11 cellular contexts compared by ENCODE assay signal in the genomic region with DNA sequence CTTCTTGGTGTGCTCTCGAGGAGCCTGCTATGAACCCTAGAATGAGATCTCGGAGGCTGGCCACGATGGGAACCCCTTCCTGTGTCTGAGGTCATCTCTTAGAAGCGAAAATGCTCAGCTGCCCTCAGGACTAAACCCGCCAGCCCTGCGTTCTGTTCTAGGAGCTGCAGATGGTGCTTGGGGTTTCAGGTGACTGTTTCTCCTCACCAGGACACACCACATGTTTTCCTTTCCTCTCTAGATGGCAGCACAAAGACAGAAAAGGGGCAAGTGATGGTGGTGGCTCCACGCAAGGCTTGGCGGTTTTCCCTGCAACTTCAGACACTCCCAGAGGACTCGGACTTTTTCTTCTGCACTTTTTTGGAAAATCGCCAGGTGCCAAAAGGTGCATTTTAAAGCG.
DNase-seq lines count a peak whose midpoint lies in the region; ATAC-seq and TF ChIP-seq lines count a peak whose summit lies in the region.
"Had no signal": no experiment of that assay in that cellular context is flagged by ENCODE, and none has a peak within 500 bp of the region (broad histone marks: within the 10 kb centered on the region; RNA-seq: fewer than 3 reads in every experiment).

No MANE protein-coding gene starts in this region.

- H3K4me3 ChIP-seq in H7 (ENCODE audit: insufficient read depth, low read depth, low read length): no peak overlapping the region
- H3K4me3 ChIP-seq in mucosa of descending colon: no peak overlapping the region
- no peak overlapping the region for H3K4me3 ChIP-seq in left lung

- H3K4me1 Mint-ChIP-seq in brain: peaks cover 5% of the 10 kb centered on the region

- no peaks in the 10 kb centered on the region for H3K9me3 ChIP-seq in mucosa of descending colon
- H3K9me3 ChIP-seq in left lung: no peaks in the 10 kb centered on the region

- no peaks in the 10 kb centered on the region for H3K9me3 Mint-ChIP-seq in brain

- no peaks in the 10 kb centered on the region for H3K27me3 Mint-ChIP-seq in brain

- H3K27ac Mint-ChIP-seq in brain: peak overlapping the region in 2 of 5 experiments; percentile 21 to 24

- TF ChIP-seq CTCF in brain (conservative IDR thresholded peaks at IDR 0.05): peak; percentile 26 to 40
- no peak for TF ChIP-seq CTCF in mucosa of descending colon (IDR thresholded peaks at IDR 0.05)
- no peak for TF ChIP-seq CTCF in left lung (IDR thresholded peaks at IDR 0.05)

- no peaks in the 10 kb centered on the region for H3K27me3 ChIP-seq in H7 (ENCODE audit: control insufficient read depth, insufficient read depth, low read length)
- no peaks in the 10 kb centered on the region for H3K27me3 ChIP-seq in left lung

- H3K4me1 ChIP-seq in mucosa of descending colon (ENCODE audit: low read depth) (no peaks in the 10 kb centered on the region), left lung (no peaks in the 10 kb centered on the region)

- intact Hi-C loops in mucosa of descending colon (cut with DNase I, micrococcal nuclease) (no loop called here), left lung (cut with DNase I) (no loop called here)

- H3K4me3 Mint-ChIP-seq in brain: no peak overlapping the region

- no peaks in the 10 kb centered on the region; the same call in 1 of the 2 replicates for H3K36me3 ChIP-seq in H7 (replicated peaks; ENCODE audit: control insufficient read depth, insufficient read depth, low read length)
- H3K36me3 ChIP-seq in mucosa of descending colon (ENCODE audit: low read depth): no peaks in the 10 kb centered on the region
- peaks cover 0 to 30% of the 10 kb centered on the region in 2 donors for H3K36me3 ChIP-seq in left lung

- peaks cover 15% of the 10 kb centered on the region for H3K36me3 Mint-ChIP-seq in brain

- ATAC-seq in mucosa of descending colon (peak; percentile 46), left lung (no peak), HG03280 (IDR thresholded peaks at IDR 0.05; ENCODE audit: unreplicated experiment) (no peak)

- peak; percentile 62 for DNase-seq in H7
- DNase-seq in NCI-H2227 (lab: John Stamatoyannopoulos, UW; ENCODE audit: unreplicated experiment): peak; percentile 7
- DNase-seq in mucosa of descending colon: peak in 1 of 3 donors; percentile 27
- DNase-seq in left lung: no peak
- no peak for DNase-seq in Kasumi-1 (lab: John Stamatoyannopoulos, UW)
- DNase-seq in KG1 (lab: John Stamatoyannopoulos, UW): no peak
- DNase-seq: amygdala; HCEC 1CT; stimulated activated CD8-positive, alpha-beta memory T cell treated with anti-CD3 and anti-CD28 coated beads, Interleukin-4, amount 100 ng/mL, for 48 hours had no signal

- no peak overlapping the region for H3K27ac ChIP-seq in left lung

Comparison
In these comparisons a context has a peak if more than half of its experiments do, and no peak if none do; other contexts are left out.
1. DNase-seq: peak in H7 (single experiment) and NCI-H2227 (single experiment); none in left lung (0 of 2), Kasumi-1 (0 of 2) and KG1 (single experiment).
2. CTCF ChIP-seq: peak in brain (2 of 2); none in mucosa of descending colon (single experiment) and left lung (0 of 2).